ENCODE assay signal across 27 cellular contexts in the genomic region with DNA sequence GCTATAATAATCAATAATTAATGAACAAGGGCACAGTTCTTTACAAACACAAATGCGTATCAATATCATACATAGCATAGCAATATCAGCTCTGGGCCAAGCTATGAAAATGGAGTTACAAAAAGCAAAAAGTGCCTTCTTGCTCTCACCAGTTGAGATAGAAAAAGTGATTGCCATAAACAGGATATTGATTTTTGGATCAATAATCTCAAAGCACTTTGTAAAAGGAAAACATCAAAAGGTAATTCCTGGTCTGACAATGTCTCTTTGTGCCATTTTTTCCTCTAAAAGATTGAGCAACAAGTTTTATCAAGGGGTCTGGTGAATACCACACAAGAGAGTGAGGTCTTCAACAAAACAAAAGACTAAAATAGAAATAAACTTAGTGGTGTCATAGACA.
"Had no signal": no experiment of that assay in that cellular context is flagged by ENCODE, and none has a peak within 500 bp of the region (broad histone marks: within the 10 kb centered on the region; RNA-seq: fewer than 3 reads in every experiment).

No MANE protein-coding gene starts in this region.

- H3K4me1 ChIP-seq: stomach, suprapubic skin, testis, thyroid gland, tibial nerve, transverse colon, upper lobe of left lung, upper lobe of right lung, uterus, vagina had no signal

- H3K36me3 ChIP-seq: stomach, suprapubic skin, thoracic aorta, thyroid gland, tibial artery, tibial nerve, transverse colon, upper lobe of left lung, upper lobe of right lung, uterus, vagina had no signal

- H3K27me3 ChIP-seq: stomach, suprapubic skin, testis, thyroid gland, tibial artery, tibial nerve, transverse colon, upper lobe of left lung, upper lobe of right lung, uterus, vagina had no signal

- ATAC-seq: stimulated activated effector memory CD8-positive, alpha-beta T cell treated with anti-CD3 and anti-CD28 coated beads, Interleukin-12 subunit alpha, Interleukin-12 subunit beta, amount 100 ng/mL, for 72 hours; stimulated activated memory B cell treated with anti-CD40 and anti-IgM and Interleukin-4, amounts not matched to agents 10 μg/mL and 1 μg/mL and 100 μg/mL, for 72 hours; stimulated activated naive B cell treated with anti-CD40 and anti-IgM and Interleukin-4, amounts not matched to agents 10 μg/mL and 1 μg/mL and 100 μg/mL, for 72 hours; stimulated activated naive CD8-positive, alpha-beta T cell treated with anti-CD3 and anti-CD28 coated beads, Interleukin-15, amount 100 ng/mL, for 72 hours; stimulated activated naive CD8-positive, alpha-beta T cell treated with anti-CD3 and anti-CD28 coated beads, Interleukin-15, Interleukin-2, amounts not matched to agents 100 U/mL and 50 U/mL, for 24 hours; upper lobe of right lung had no signal

- H3K9me3 ChIP-seq: stomach, suprapubic skin, testis, thoracic aorta, tibial artery, tibial nerve, transverse colon, upper lobe of left lung, upper lobe of right lung, uterus, vagina had no signal

- H3K4me3 ChIP-seq: stomach, suprapubic skin, testis, thoracic aorta, thyroid gland, tibial artery, tibial nerve, transverse colon, upper lobe of left lung, upper lobe of right lung, uterus, vagina had no signal

- DNase-seq: stimulated activated CD4-positive, alpha-beta T cell treated with anti-CD3 and anti-CD28 coated beads, Interleukin-2, amount 100 ng/mL, for 48 hours; stimulated activated CD4-positive, alpha-beta T cell treated with anti-CD3 and anti-CD28 coated beads, Interleukin-4, amount 100 ng/mL, for 1 hour; stimulated activated CD4-positive, alpha-beta T cell treated with anti-CD3 and anti-CD28 coated beads, Interleukin-4, amount 100 ng/mL, for 24 hours; stimulated activated CD4-positive, alpha-beta T cell treated with anti-CD3 and anti-CD28 coated beads, Interleukin-4, amount 100 ng/mL, for 4 hours; stimulated activated CD8-positive, alpha-beta memory T cell treated with anti-CD3 and anti-CD28 coated beads, Interleukin-4, amount 100 ng/mL, for 48 hours; stimulated activated naive B cell treated with anti-CD40 and anti-IgM and Interleukin-4, amounts not matched to agents 10 μg/mL and 1 μg/mL and 100 μg/mL, for 72 hours; stimulated activated naive CD4-positive, alpha-beta T cell; stimulated activated naive CD4-positive, alpha-beta T cell treated with Interleukin-2 at 50 U/mL for 16 hours; stimulated activated naive CD8-positive, alpha-beta T cell treated with anti-CD3 and anti-CD28 coated beads, Interleukin-15, amount 100 ng/mL, for 72 hours; stimulated activated naive CD8-positive, alpha-beta T cell treated with anti-CD3 and anti-CD28 coated beads, Interleukin-15, Interleukin-2, amounts not matched to agents 100 U/mL and 50 U/mL, for 24 hours; stomach; substantia nigra; testis; thyroid gland; tibial artery; transverse colon; trophoblast cell; upper lobe of left lung; upper lobe of right lung; uterus had no signal

- H3K27ac ChIP-seq: stomach, suprapubic skin, testis, thoracic aorta, thyroid gland, tibial artery, tibial nerve, transverse colon, upper lobe of left lung, upper lobe of right lung, uterus, vagina had no signal

- FAIRE-seq: urothelium cell line had no signal
